Comparison of ENCODE assay signal across 1 cellular context in the genomic region with DNA sequence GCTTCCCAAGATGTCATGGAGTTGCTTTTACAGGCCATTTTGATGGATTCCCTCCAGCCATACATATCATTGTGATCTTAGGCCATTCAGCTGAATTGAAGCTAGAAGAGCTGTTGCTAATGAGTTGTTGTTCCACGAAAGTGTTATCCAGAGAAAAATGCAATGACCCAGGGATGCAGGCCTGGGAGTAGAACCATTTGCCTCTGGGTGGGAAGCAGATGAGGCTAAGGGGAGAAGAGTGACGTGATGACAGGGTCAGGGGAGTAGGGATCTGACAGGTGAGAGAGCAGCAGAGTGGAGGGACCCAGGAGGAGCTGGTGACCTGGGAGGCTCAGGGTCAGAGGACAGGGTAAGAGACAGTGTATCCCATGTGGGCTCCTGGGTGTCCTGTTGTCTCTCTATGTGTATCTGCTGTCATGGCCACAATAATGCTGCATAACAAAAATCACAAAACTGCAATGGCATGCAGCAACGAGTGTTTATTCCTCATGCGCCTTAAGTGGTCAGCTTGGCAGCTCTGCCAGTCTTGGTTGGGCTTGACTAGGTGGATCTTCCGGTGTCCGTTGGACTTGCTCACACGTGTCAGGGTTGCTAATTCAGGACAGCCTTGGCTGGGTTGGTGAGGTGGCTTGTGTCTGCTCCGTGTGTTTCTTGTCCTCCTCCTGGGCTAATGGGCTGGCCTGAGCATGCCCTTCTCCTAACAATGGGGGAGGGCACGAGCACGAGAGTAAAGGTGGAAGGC.
TF ChIP-seq lines count a peak whose summit lies in the region.

No MANE protein-coding gene starts in this region.

TF ChIP-seq in liver, 16 proteins besides CTCF, POLR2A, EP300 and RAD21 (continued from another document):
- TF ChIP-seq, protein P1, sequence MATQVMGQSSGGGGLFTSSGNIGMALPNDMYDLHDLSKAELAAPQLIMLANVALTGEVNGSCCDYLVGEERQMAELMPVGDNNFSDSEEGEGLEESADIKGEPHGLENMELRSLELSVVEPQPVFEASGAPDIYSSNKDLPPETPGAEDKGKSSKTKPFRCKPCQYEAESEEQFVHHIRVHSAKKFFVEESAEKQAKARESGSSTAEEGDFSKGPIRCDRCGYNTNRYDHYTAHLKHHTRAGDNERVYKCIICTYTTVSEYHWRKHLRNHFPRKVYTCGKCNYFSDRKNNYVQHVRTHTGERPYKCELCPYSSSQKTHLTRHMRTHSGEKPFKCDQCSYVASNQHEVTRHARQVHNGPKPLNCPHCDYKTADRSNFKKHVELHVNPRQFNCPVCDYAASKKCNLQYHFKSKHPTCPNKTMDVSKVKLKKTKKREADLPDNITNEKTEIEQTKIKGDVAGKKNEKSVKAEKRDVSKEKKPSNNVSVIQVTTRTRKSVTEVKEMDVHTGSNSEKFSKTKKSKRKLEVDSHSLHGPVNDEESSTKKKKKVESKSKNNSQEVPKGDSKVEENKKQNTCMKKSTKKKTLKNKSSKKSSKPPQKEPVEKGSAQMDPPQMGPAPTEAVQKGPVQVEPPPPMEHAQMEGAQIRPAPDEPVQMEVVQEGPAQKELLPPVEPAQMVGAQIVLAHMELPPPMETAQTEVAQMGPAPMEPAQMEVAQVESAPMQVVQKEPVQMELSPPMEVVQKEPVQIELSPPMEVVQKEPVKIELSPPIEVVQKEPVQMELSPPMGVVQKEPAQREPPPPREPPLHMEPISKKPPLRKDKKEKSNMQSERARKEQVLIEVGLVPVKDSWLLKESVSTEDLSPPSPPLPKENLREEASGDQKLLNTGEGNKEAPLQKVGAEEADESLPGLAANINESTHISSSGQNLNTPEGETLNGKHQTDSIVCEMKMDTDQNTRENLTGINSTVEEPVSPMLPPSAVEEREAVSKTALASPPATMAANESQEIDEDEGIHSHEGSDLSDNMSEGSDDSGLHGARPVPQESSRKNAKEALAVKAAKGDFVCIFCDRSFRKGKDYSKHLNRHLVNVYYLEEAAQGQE (IDR thresholded peaks at IDR 0.05), result no peak
- no peak for TF ChIP-seq HNF4G (IDR thresholded peaks at IDR 0.05)
- TF ChIP-seq GABPA (IDR thresholded peaks at IDR 0.05 in 1 of 2, conservative IDR thresholded peaks at IDR 0.05 in 1 of 2), result no peak
- TF ChIP-seq, protein P2, sequence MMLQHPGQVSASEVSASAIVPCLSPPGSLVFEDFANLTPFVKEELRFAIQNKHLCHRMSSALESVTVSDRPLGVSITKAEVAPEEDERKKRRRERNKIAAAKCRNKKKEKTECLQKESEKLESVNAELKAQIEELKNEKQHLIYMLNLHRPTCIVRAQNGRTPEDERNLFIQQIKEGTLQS (IDR thresholded peaks at IDR 0.05), result no peak
TF ChIP-seq in liver: peak in this region for 0.
